13 cellular contexts compared by ENCODE assay signal in genomic region chr2:12488365-12488972, GRCh38.
DNase-seq lines count a peak whose midpoint lies in the region; ATAC-seq and TF ChIP-seq lines count a peak whose summit lies in the region.
"Had no signal": no experiment of that assay in that cellular context is flagged by ENCODE, and none has a peak within 500 bp of the region (broad histone marks: within the 10 kb centered on the region; RNA-seq: fewer than 3 reads in every experiment).

No MANE protein-coding gene starts in this region.

- no peak overlapping the region for H3K4ac ChIP-seq in neuronal stem cell (ENCODE audit: low read length)

- peak; percentile 45 for ATAC-seq in GM19035 (IDR thresholded peaks at IDR 0.05; ENCODE audit: unreplicated experiment)
- ATAC-seq: right cardiac atrium had no signal

- H3K9ac ChIP-seq in neuronal stem cell (ENCODE audit: low read depth, low read length, poor library complexity), result no peak overlapping the region
- H3K9ac ChIP-seq: KMS-11 had no signal

- no peaks in the 10 kb centered on the region for H3K79me1 ChIP-seq in neuronal stem cell (ENCODE audit: low read depth, low read length)

- no CpG with 5 or more reads among the region's 10 CpGs for WGBS in neuronal stem cell (ENCODE audit: extremely low coverage in 2 of 2, insufficient read length in 2 of 2, insufficient replicate concordance in 1 of 2), 2 donors

- no peak overlapping the region for H3K14ac ChIP-seq in neuronal stem cell (ENCODE audit: low read length)

- peak overlapping the region; percentile 46 for H2AFZ ChIP-seq in neuronal stem cell (ENCODE audit: low read length)

- H3K23ac ChIP-seq in neuronal stem cell (ENCODE audit: low read depth, low read length, poor library complexity), result no peak overlapping the region

- no peak overlapping the region for H3K4me2 ChIP-seq in neuronal stem cell (ENCODE audit: insufficient read depth, low read length, poor library complexity, severe bottlenecking)
- H3K4me2 ChIP-seq: KMS-11 had no signal

- H2AK5ac ChIP-seq in neuronal stem cell (ENCODE audit: low read depth, low read length), result no peak overlapping the region

- H2BK12ac ChIP-seq in neuronal stem cell (ENCODE audit: low read length), result no peak overlapping the region

- DNase-seq in SK-N-DZ (ENCODE audit: low spot score) (peak; percentile 26), neuronal stem cell (ENCODE audit: low spot score) (no peak), amygdala (lab: John Stamatoyannopoulos, UW) (no peak), GM10248 (ENCODE audit: extremely low spot score) (no peak), cardiac septum (ENCODE audit: low spot score) (no peak), UCSD-AML1 (lab: John Stamatoyannopoulos, UW; ENCODE audit: unreplicated experiment) (no peak)
- DNase-seq in activated naive CD4-positive, alpha-beta T cell treated with Interleukin-2 at 50 U/mL for 16 hours, result peak; percentile 48
- DNase-seq: NCI-H510A treated with DMSO at 0.1 percent for 48 hours had no signal

- no peak for TF ChIP-seq CTCF in GM10248 (IDR thresholded peaks at IDR 0.05; ENCODE audit: control extremely low read depth, extremely low read depth, low read depth, missing control alignments)

- CTCF ChIA-PET in GM10248 (lab: Yijun Ruan, JAX), result interaction anchor here (0.9 to 1.8 kb wide), 2 partner anchors 9 to 15 kb away, joined by 5 to 6 read pairs; no protein-coding TSS in a partner anchor

- peaks cover 0 to 3% of the 10 kb centered on the region in 2 donors for H3K4me1 ChIP-seq in neuronal stem cell (ENCODE audit: control insufficient read depth in 2 of 2, insufficient read depth in 1 of 2, low read depth in 1 of 2, low read length in 2 of 2)

- H3K27me3 ChIP-seq in neuronal stem cell (ENCODE audit: control insufficient read depth in 3 of 3, insufficient read depth in 3 of 3, low read depth in 1 of 3, low read length in 3 of 3), result no peaks in the 10 kb centered on the region
- H3K27me3 ChIP-seq: SJSA1 had no signal

- POLR2A ChIA-PET in GM10248 (lab: Yijun Ruan, JAX), result no interaction called here

- peaks cover 0 to 5% of the 10 kb centered on the region in 2 donors for H3K9me3 ChIP-seq in neuronal stem cell (replicated peaks in 1 of 2; ENCODE audit: control insufficient read depth in 2 of 2, insufficient read depth in 1 of 2, low read depth in 1 of 2, low read length in 2 of 2)
- H3K9me3 ChIP-seq: SJSA1 had no signal

- H2BK120ac ChIP-seq in neuronal stem cell (ENCODE audit: low read depth, low read length), result no peak overlapping the region

- no peak overlapping the region for H3K4me3 ChIP-seq in neuronal stem cell (ENCODE audit: low read length in 2 of 2)
- H3K4me3 ChIP-seq: coronary artery, SJSA1 had no signal

- H4K91ac ChIP-seq in neuronal stem cell (ENCODE audit: low read depth, low read length, poor library complexity), result no peak overlapping the region

- H3K27ac ChIP-seq in neuronal stem cell (replicated peaks; ENCODE audit: low read length), result no peak overlapping the region
- H3K27ac ChIP-seq: coronary artery, KMS-11, SJSA1 had no signal

- H2BK15ac ChIP-seq in neuronal stem cell (ENCODE audit: low read length), result no peak overlapping the region

- H3K18ac ChIP-seq in neuronal stem cell (ENCODE audit: low read length), result no peak overlapping the region

- no peaks in the 10 kb centered on the region for H3K36me3 ChIP-seq in neuronal stem cell (replicated peaks in 1 of 2; ENCODE audit: control insufficient read depth in 2 of 2, insufficient read depth in 2 of 2, low read length in 2 of 2)
- H3K36me3 ChIP-seq: SJSA1 had no signal

- no peak overlapping the region for H2BK5ac ChIP-seq in neuronal stem cell (ENCODE audit: low read length)

- H4K8ac ChIP-seq in neuronal stem cell (ENCODE audit: low read depth, low read length), result no peak overlapping the region

- intact Hi-C loops in cardiac septum (cut with DNase I), result no loop called here

Comparison
In these comparisons a context has a peak if more than half of its experiments do, and no peak if none do; other contexts are left out.
1. DNase-seq: peak in SK-N-DZ (single experiment) and activated naive CD4-positive, alpha-beta T cell treated with Interleukin-2 at 50 U/mL for 16 hours (single experiment); none in neuronal stem cell (single experiment), amygdala (0 of 56), GM10248 (single experiment), cardiac septum (single experiment) and UCSD-AML1 (single experiment).